16 cellular contexts compared by ENCODE assay signal in genomic region chr20:50406610-50407136, GRCh38.
DNase-seq lines count a peak whose midpoint lies in the region; ATAC-seq, FAIRE-seq and TF ChIP-seq lines count a peak whose summit lies in the region.
"Had no signal": no experiment of that assay in that cellular context is flagged by ENCODE, and none has a peak within 500 bp of the region (broad histone marks: within the 10 kb centered on the region; RNA-seq: fewer than 3 reads in every experiment).

No MANE protein-coding gene starts in this region.

- no peak overlapping the region for H3K9ac ChIP-seq in K562 (ENCODE audit: insufficient read depth in 1 of 2, low read depth in 2 of 2, low read length in 2 of 2)
- no peak overlapping the region for H3K9ac ChIP-seq in liver (ENCODE audit: low read depth in 1 of 2, low read length in 2 of 2)
- H3K9ac ChIP-seq: GM23248 had no signal

- no peaks in the 10 kb centered on the region for H3K27me3 ChIP-seq in right cardiac atrium (ENCODE audit: control insufficient read depth, insufficient read depth)
- no peaks in the 10 kb centered on the region for H3K27me3 ChIP-seq in left ventricle myocardium inferior (ENCODE audit: low read depth)
- 0 out of 5 replicates have a peak, but pooled peaks cover 2 to 7% of the 10 kb centered on the region in 2 experiments for H3K27me3 ChIP-seq in K562 (ENCODE audit: control insufficient read depth in 2 of 2, insufficient read depth in 2 of 2, low read length in 2 of 2)
- H3K27me3 ChIP-seq in liver (ENCODE audit: control insufficient read depth in 4 of 4, insufficient read depth in 4 of 4, low read length in 3 of 4), result no peaks in the 10 kb centered on the region
- H3K27me3 ChIP-seq in tibial artery, result no peaks in the 10 kb centered on the region
- H3K27me3 ChIP-seq: BE2C had no signal

- CTCF ChIA-PET in K562 (lab: Yijun Ruan, JAX; ENCODE audit: low intra/inter-chr PET ratio), result no interaction called here

- no peak for TF ChIP-seq POLR2A in K562 (conservative IDR thresholded peaks at IDR 0.05)

- peak; percentile 49 for FAIRE-seq in K562 (lab: Jason Lieb, UNC)
- FAIRE-seq: GM12878, GM18507, H54 had no signal

- H3K9me1 ChIP-seq in K562 (ENCODE audit: control insufficient read depth, insufficient read depth, low read length), result no peaks in the 10 kb centered on the region

- no peaks in the 10 kb centered on the region for H3K79me2 ChIP-seq in K562 (ENCODE audit: control insufficient read depth, insufficient read depth, low read length)

- BruUV-seq in K562 (replicated peaks; lab: Mats Ljungman, UMichigan), result no TSS peak

- POLR2A ChIA-PET in K562 (lab: Yijun Ruan, JAX), result interaction anchor here (1.0 kb wide), 1 partner anchor 8 kb away, joined by 3 read pairs; no protein-coding TSS in a partner anchor

- H3K36me3 ChIP-seq in left ventricle myocardium inferior, result no peaks in the 10 kb centered on the region
- H3K36me3 ChIP-seq in K562 (ENCODE audit: control insufficient read depth, insufficient read depth, low read length), result no peaks in the 10 kb centered on the region
- H3K36me3 ChIP-seq in liver (ENCODE audit: control insufficient read depth in 4 of 4, insufficient read depth in 3 of 4, low read depth in 1 of 4, low read length in 3 of 4), result no peaks in the 10 kb centered on the region
- H3K36me3 ChIP-seq in tibial artery, result no peaks in the 10 kb centered on the region
- H3K36me3 ChIP-seq: BE2C had no signal

- no peaks in the 10 kb centered on the region for H4K20me1 ChIP-seq in K562 (replicated peaks; ENCODE audit: control insufficient read depth, insufficient read depth, low read length)

- DNase-seq in right cardiac atrium, result peak in 1 of 3 donors; percentile 40
- no peak for DNase-seq in left ventricle myocardium inferior
- no peak for DNase-seq in K562 (ENCODE audit: extremely low read depth in 1 of 4, low spot score in 3 of 4)
- DNase-seq in tibial artery, result no peak
- no peak for DNase-seq in T1000 (lab: John Stamatoyannopoulos, UW)
- DNase-seq in kidney glomerular epithelial cell (lab: John Stamatoyannopoulos, UW), result no peak
- DNase-seq: BE2C; CD4-positive, alpha-beta memory T cell; DMS79; GM23248 had no signal

- no peak overlapping the region; the same call in 1 of the 2 replicates for H2AFZ ChIP-seq in K562 (ENCODE audit: low read depth, low read length)
- H2AFZ ChIP-seq: GM23248 had no signal

- no peak for TF ChIP-seq EP300 in K562 (IDR thresholded peaks at IDR 0.05; ENCODE audit: low read length)

- TF ChIP-seq RAD21 in K562 (CRISPR knock-in tag; conservative IDR thresholded peaks at IDR 0.05 in 1 of 2, IDR thresholded peaks at IDR 0.05 in 1 of 2) (no peak), liver (IDR thresholded peaks at IDR 0.05) (no peak)

- H3K9me3 ChIP-seq in right cardiac atrium (ENCODE audit: control insufficient read depth, low read length), result no peaks in the 10 kb centered on the region
- peaks cover 7% of the 10 kb centered on the region for H3K9me3 ChIP-seq in left ventricle myocardium inferior (replicated peaks)
- H3K9me3 ChIP-seq in K562 (replicated peaks; ENCODE audit: control insufficient read depth, insufficient read depth, low read depth, low read length), result no peaks in the 10 kb centered on the region
- H3K9me3 ChIP-seq in liver (ENCODE audit: control insufficient read depth in 4 of 4, low read length in 3 of 4), result no peaks in the 10 kb centered on the region
- H3K9me3 ChIP-seq in tibial artery, result no peaks in the 10 kb centered on the region

- H3K4me3 ChIP-seq in right cardiac atrium (ENCODE audit: low read length) (no peak overlapping the region), left ventricle myocardium inferior (no peak overlapping the region), K562 (no peak overlapping the region), liver (ENCODE audit: low read depth in 1 of 3, low read length in 3 of 3) (no peak overlapping the region), tibial artery (no peak overlapping the region)
- H3K4me3 ChIP-seq: GM12878, GM23248 had no signal

- H3K27ac ChIP-seq in right cardiac atrium (ENCODE audit: low read length) (peak overlapping the region; percentile 55), left ventricle myocardium inferior (replicated peaks) (no peak overlapping the region), K562 (ENCODE audit: extremely low read depth, low read depth, low read length) (no peak overlapping the region), liver (ENCODE audit: low read depth in 1 of 2, low read length in 2 of 2) (peak overlapping the region; percentile 28 to 94), tibial artery (peak overlapping the region; percentile 87 to 96)
- H3K27ac ChIP-seq: C4-2B, GM23248 had no signal

- 78% methylated on average over 9 of the region's 9 CpGs for WGBS in right cardiac atrium
- WGBS in K562 (ENCODE audit: insufficient coverage, low coverage, missing lambda C conversion rate), result 33% methylated on average over 9 of the region's 9 CpGs
- 83% methylated on average over 9 of the region's 9 CpGs for WGBS in liver

- intact Hi-C loops in right cardiac atrium (cut with DNase I) (loop anchor here in 1 of 4 donors (10.0 kb wide), 1 partner anchor 48 kb away; no protein-coding TSS in a partner anchor), left ventricle myocardium inferior (cut with micrococcal nuclease) (no loop called here), K562 (cut with micrococcal nuclease) (no loop called here), tibial artery (cut with DNase I; ENCODE audit: low total_unique reads) (no loop called here)

- no peak overlapping the region for H3K4me2 ChIP-seq in K562 (ENCODE audit: insufficient read depth, low read length)

- TF ChIP-seq CTCF in left ventricle myocardium inferior (IDR thresholded peaks at IDR 0.05; ENCODE audit: borderline replicate concordance), result no peak
- TF ChIP-seq CTCF in K562 (IDR thresholded peaks at IDR 0.05 in 2 of 3, conservative IDR thresholded peaks at IDR 0.05 in 1 of 3; ENCODE audit: insufficient read depth in 2 of 3, low read depth in 1 of 3, low read length in 3 of 3), result no peak
- no peak for TF ChIP-seq CTCF in liver (IDR thresholded peaks at IDR 0.05; ENCODE audit: low read depth, low read length, missing input control)
- TF ChIP-seq CTCF in tibial artery (IDR thresholded peaks at IDR 0.05), result no peak

- H3K4me1 ChIP-seq in right cardiac atrium (ENCODE audit: control insufficient read depth, insufficient read depth, low read length) (peaks cover 22% of the 10 kb centered on the region), left ventricle myocardium inferior (peaks cover 53% of the 10 kb centered on the region), K562 (replicated peaks in 1 of 2; ENCODE audit: control insufficient read depth in 2 of 2, insufficient read depth in 2 of 2, low read length in 2 of 2) (peaks cover 0 to under 1% of the 10 kb centered on the region in 2 experiments; a peak in 1 of 5 replicates), liver (ENCODE audit: control insufficient read depth in 4 of 4, insufficient read depth in 4 of 4, low read length in 3 of 4) (peaks cover 14 to 70% (median 49%) of the 10 kb centered on the region in 4 donors), tibial artery (peaks cover 0 to 77% (median 39%) of the 10 kb centered on the region in 4 donors)
- H3K4me1 ChIP-seq: BE2C had no signal

- ATAC-seq in right cardiac atrium, result no peak
- ATAC-seq in K562, result no peak
- ATAC-seq in GM21529 (IDR thresholded peaks at IDR 0.05; ENCODE audit: unreplicated experiment), result no peak
- ATAC-seq: GM12878 had no signal

- in situ Hi-C loops in K562 (cut with MboI), result no loop called here

TF ChIP-seq in K562, 482 proteins besides CTCF, POLR2A, EP300 and RAD21 (continues in another document):
- TF ChIP-seq CBFA2T2 (conservative IDR thresholded peaks at IDR 0.05) (no peak), MAFG (tag; conservative IDR thresholded peaks at IDR 0.05) (0 out of 2 replicates have a peak, but pooled peaks have one; percentile 2), HDAC2 (IDR thresholded peaks at IDR 0.05) (0 out of 2 replicates have a peak, but pooled peaks have one; percentile 19), ZNF644 (tag; IDR thresholded peaks at IDR 0.05; ENCODE audit: low read depth) (no peak), ETV6 (IDR thresholded peaks at IDR 0.05; ENCODE audit: borderline replicate concordance in 1 of 2, low read depth in 2 of 2, low read length in 1 of 2) (no peak), ETV6 (CRISPR knock-in tag; IDR thresholded peaks at IDR 0.05; ENCODE audit: borderline replicate concordance) (no peak), SMC3 (conservative IDR thresholded peaks at IDR 0.05; ENCODE audit: insufficient read depth, low read depth, low read length) (no peak), RBM25 (IDR thresholded peaks at IDR 0.05; ENCODE audit: low read depth, low read length, severe bottlenecking) (peak; percentile 74), RB1 (IDR thresholded peaks at IDR 0.05; ENCODE audit: low read depth) (no peak), ELF2 (CRISPR knock-in tag; IDR thresholded peaks at IDR 0.05) (no peak), PURB (CRISPR knock-in tag; IDR thresholded peaks at IDR 0.05; ENCODE audit: low read depth) (no peak), KDM2B (CRISPR knock-in tag; IDR thresholded peaks at IDR 0.05) (no peak), FOXJ3 (CRISPR knock-in tag; IDR thresholded peaks at IDR 0.05) (no peak), BRD9 (IDR thresholded peaks at IDR 0.05; ENCODE audit: low read depth, partially characterized antibody) (peak; percentile 86)

TF ChIP-seq in liver, 16 proteins besides CTCF, POLR2A, EP300 and RAD21 (continues in another document):
- TF ChIP-seq EGR1 (IDR thresholded peaks at IDR 0.05; ENCODE audit: low read depth in 2 of 2) (no peak), HNF4A (conservative IDR thresholded peaks at IDR 0.05) (peak in 1 of 2 donors; percentile 23), NR2F2 (IDR thresholded peaks at IDR 0.05) (no peak), MAX (IDR thresholded peaks at IDR 0.05) (no peak), YY1 (IDR thresholded peaks at IDR 0.05) (no peak), SP1 (IDR thresholded peaks at IDR 0.05) (no peak), HNF4G (IDR thresholded peaks at IDR 0.05) (no peak), RXRA (IDR thresholded peaks at IDR 0.05) (peak in 1 of 2 donors; percentile 41), FOXA2 (IDR thresholded peaks at IDR 0.05) (no peak)

Comparison
In these comparisons a context has a peak if more than half of its experiments do, and no peak if none do; other contexts are left out.
1. H3K27ac ChIP-seq: peak in right cardiac atrium (single experiment), liver (2 of 2) and tibial artery (2 of 2); none in left ventricle myocardium inferior (single experiment) and K562 (single experiment).